Comparison of ENCODE assay signal across 1 cellular context in the genomic region with DNA sequence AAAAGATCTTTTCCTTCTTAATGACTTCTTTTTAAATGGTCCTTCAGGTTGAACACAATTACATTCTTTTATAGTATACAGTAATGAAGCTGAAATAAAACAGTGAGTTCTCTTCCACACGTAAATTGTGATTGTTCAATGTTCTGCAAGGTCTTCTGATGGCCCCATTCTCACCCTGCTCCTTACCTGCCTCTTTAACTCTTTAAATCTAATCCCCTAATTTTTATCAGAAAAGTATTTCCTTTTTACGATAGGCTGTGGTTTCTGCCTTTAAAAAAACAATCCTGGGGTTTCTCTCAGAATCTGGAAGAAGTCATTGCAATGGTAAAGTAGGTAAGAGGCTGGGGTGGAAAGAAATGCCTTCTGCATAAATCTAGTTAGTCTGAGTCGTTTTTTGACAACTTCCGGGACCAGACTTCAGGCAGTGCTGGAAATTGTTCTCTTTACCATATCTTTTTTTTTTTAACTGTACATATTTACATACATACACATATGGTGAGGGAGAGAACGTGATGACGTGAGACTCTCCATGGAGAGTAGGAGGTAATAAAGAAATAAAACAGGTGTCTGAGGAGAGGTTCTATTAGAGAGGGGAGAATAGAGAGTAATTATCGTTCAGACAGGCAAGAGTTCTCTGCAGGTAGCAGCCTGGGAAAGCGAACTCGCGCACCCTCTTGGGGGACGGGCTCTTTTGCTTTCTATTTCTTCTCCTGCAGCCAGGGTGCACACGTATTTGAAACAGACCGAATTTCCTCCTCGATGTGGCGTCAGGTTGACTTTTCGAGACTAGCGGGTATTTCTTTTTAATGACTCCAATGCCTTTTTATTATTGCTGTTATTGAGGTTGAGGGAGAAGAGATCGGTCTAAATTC.
TF ChIP-seq lines count a peak whose summit lies in the region.

A gene (plus strand): TSS at position 730 of the 872 bp plus-strand sequence. CDS start 467 bp downstream, outside the sequence.

TF ChIP-seq in K562, 482 proteins besides CTCF, POLR2A, EP300 and RAD21 (continued from another document):
- TF ChIP-seq KAT2B (IDR thresholded peaks at IDR 0.05; ENCODE audit: low read depth, low read length) = no peak
